Comparison of ENCODE assay signal across 8 cellular contexts in the genomic region with DNA sequence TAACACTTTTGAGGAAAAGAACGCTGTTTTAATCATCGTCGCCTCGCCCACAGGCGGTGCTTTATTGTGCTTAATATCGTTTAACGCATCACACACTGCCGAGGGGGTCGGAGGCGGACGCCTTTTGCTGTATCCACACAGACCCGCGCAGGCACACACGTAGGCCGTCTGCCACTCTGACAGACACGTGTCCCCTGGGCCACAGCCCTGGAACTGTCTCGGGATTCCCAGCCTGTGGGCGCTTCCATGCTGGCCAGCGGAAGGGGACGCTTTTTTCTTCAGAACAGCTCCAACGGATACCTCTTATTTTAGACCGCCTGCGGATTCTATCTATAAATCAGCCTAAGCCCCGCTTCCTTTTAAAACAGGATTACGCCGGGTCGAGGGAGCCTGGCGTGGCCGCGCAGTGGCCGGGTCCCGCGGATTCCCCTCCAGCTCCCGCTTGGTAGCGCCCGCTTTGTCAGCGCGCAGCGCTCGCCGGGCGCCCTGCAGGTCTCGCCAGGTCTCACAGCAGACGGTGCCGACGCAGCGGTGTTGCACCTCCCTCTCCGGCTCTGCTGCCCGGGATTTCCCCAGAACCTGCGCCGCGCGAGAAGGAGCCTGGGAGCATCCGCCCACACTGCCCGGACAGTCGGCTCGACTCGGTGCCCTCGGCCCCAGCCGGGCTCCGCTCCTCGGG. TPM values are rescaled to one million over a fixed set of nuclear protein-coding genes. Genes with fewer than 3 reads are reported as not detected.
DNase-seq lines count a peak whose midpoint lies in the region; ATAC-seq, FAIRE-seq and TF ChIP-seq lines count a peak whose summit lies in the region.

TSS of gene NOCT (plus strand) at position 513 of the 679 bp plus-strand sequence. CDS start 201 bp downstream, outside the sequence.

- no peaks in the 10 kb centered on the region for H3K9me3 ChIP-seq in HUES48 (ENCODE audit: control insufficient read depth, insufficient read depth, low read length)
- H3K9me3 ChIP-seq in NT2/D1 (ENCODE audit: insufficient read depth, low read length): no peaks in the 10 kb centered on the region
- no peaks in the 10 kb centered on the region for H3K9me3 ChIP-seq in H1 (ENCODE audit: insufficient read depth in 2 of 2, low read depth in 1 of 2, low read length in 1 of 2)

- H3K4me2 ChIP-seq in H1 (ENCODE audit: insufficient read depth in 1 of 2, low read depth in 2 of 2, low read length in 2 of 2) (peak within 1 kb of the TSS; percentile 75 to 94), mesendoderm (ENCODE audit: low read length) (peak within 1 kb of the TSS; percentile 72)

- H3K23me2 ChIP-seq in H1 (ENCODE audit: low read depth, low read length): peaks cover 4% of the 10 kb centered on the region; the same call in 1 of the 2 replicates

- H3K27me3 ChIP-seq in HUES48 (ENCODE audit: control insufficient read depth, insufficient read depth, low read length) (no peaks in the 10 kb centered on the region), NT2/D1 (ENCODE audit: insufficient read depth, insufficient read length) (no peaks in the 10 kb centered on the region), H1 (replicated peaks in 1 of 4; ENCODE audit: control insufficient read depth in 3 of 4, extremely low read depth in 1 of 4, insufficient read depth in 3 of 4, low read length in 3 of 4) (no peaks in the 10 kb centered on the region), mesendoderm (ENCODE audit: insufficient read depth, low read length, poor library complexity) (no peaks in the 10 kb centered on the region)

- H3K4me3 ChIP-seq in HUES48 (ENCODE audit: low read depth, low read length) (peak within 1 kb of the TSS; percentile 88), NT2/D1 (ENCODE audit: insufficient read length, low read depth) (peak within 1 kb of the TSS; percentile 86), H1 (ENCODE audit: extremely low read depth in 1 of 4, insufficient read depth in 2 of 4, low read depth in 3 of 4, low read length in 4 of 4) (peak within 1 kb of the TSS; percentile 90 to 98 (median 92)), mesendoderm (ENCODE audit: low read length) (peak within 1 kb of the TSS; percentile 77)

- H3K4ac ChIP-seq in H1 (replicated peaks; ENCODE audit: insufficient read length, low read depth, low read length) (peak within 1 kb of the TSS; percentile 73), mesendoderm (ENCODE audit: low read depth, low read length) (peak within 1 kb of the TSS; percentile 93)

- H3K79me1 ChIP-seq in H1 (ENCODE audit: low read depth, low read length) (peaks cover 3% of the 10 kb centered on the region; the same call in 1 of the 2 replicates), mesendoderm (ENCODE audit: low read length) (peaks cover 3% of the 10 kb centered on the region)

- H3K36me3 ChIP-seq in HUES48 (ENCODE audit: control insufficient read depth, insufficient read depth, low read length) (peaks cover 5% of the 10 kb centered on the region; the same call in 1 of the 2 replicates), NT2/D1 (ENCODE audit: insufficient read depth, insufficient read length, low read length) (peaks cover 19% of the 10 kb centered on the region), H1 (ENCODE audit: control insufficient read depth in 2 of 4, insufficient read depth in 4 of 4, low read length in 3 of 4) (no peaks in the 10 kb centered on the region; a peak in 1 of 8 replicates), mesendoderm (ENCODE audit: control insufficient read depth, insufficient read depth, low read length) (peaks cover 2% of the 10 kb centered on the region)

- H3K56ac ChIP-seq in H1 (replicated peaks; ENCODE audit: insufficient read length, low read depth, low read length) (peak within 1 kb of the TSS; percentile 64), mesendoderm (ENCODE audit: low read length) (peak within 1 kb of the TSS; percentile 86)

- 2% methylated on average over 50 of the region's 62 CpGs; no CpG with 5 or more reads in 1 of the 2 experiments for WGBS in H1 (ENCODE audit: extremely low coverage in 1 of 2, insufficient coverage in 1 of 2, insufficient read length in 1 of 2, insufficient replicate concordance in 2 of 2, low coverage in 1 of 2, low lambda C conversion rate in 2 of 2, missing lambda C conversion rate in 1 of 2), 2 experiments
- WGBS in mesendoderm (ENCODE audit: extremely low coverage, insufficient coverage, low lambda C conversion rate): no CpG with 5 or more reads among the region's 62 CpGs

- H3K27ac Mint-ChIP-seq in activated CD8-positive, alpha-beta memory T cell treated with anti-CD3 and anti-CD28 coated beads, Interleukin-2, amount 10 ng/mL, durations not matched to agents 7 days and 5 days: peak within 1 kb of the TSS; percentile 94

- H3K18ac ChIP-seq in H1 (ENCODE audit: extremely low read depth, low read length) (peak within 1 kb of the TSS; percentile 67), mesendoderm (ENCODE audit: low read length) (peak within 1 kb of the TSS; percentile 99)

- H3K4me1 ChIP-seq in HUES48 (ENCODE audit: control insufficient read depth, insufficient read depth, low read length) (peaks cover 44% of the 10 kb centered on the region), NT2/D1 (ENCODE audit: insufficient read depth, insufficient read length) (peaks cover 2% of the 10 kb centered on the region), H1 (replicated peaks in 1 of 4; ENCODE audit: control insufficient read depth in 3 of 4, insufficient read depth in 4 of 4, low read length in 3 of 4) (peaks cover 17 to 22% (median 21%) of the 10 kb centered on the region in 4 experiments), mesendoderm (ENCODE audit: control insufficient read depth, low read depth, low read length) (peaks cover 20% of the 10 kb centered on the region)

- POLR2A ChIA-PET in H1 (lab: Charles Lee; ENCODE audit: partially characterized antibody): interaction anchor here (0.5 to 5.4 kb wide), 18 partner anchors 9 to 879 kb away, joined by 3 to 39 read pairs (median 4); no protein-coding TSS in a partner anchor

- no peak within 1 kb of the TSS for H3K14ac ChIP-seq in H1 (ENCODE audit: insufficient read length)

- peak; percentile 75 to 98 for TF ChIP-seq POLR2A in H1 (IDR thresholded peaks at IDR 0.05; ENCODE audit: control extremely low read depth in 1 of 2, low read depth in 2 of 2, low read length in 2 of 2)

- H3K79me2 ChIP-seq in H1 (ENCODE audit: control insufficient read depth in 1 of 2, insufficient read depth in 2 of 2, low read length in 2 of 2) (peaks cover 4 to 42% of the 10 kb centered on the region in 2 experiments), mesendoderm (ENCODE audit: control insufficient read depth, insufficient read depth, low read length) (peaks cover 38% of the 10 kb centered on the region)

- H2BK15ac ChIP-seq in H1 (ENCODE audit: low read length) (no peak within 1 kb of the TSS), mesendoderm (replicated peaks; ENCODE audit: low read depth) (no peak within 1 kb of the TSS)

- H3K36me3 Mint-ChIP-seq in activated CD8-positive, alpha-beta memory T cell treated with anti-CD3 and anti-CD28 coated beads, Interleukin-2, amount 10 ng/mL, durations not matched to agents 7 days and 5 days: peaks cover 7% of the 10 kb centered on the region

- H3K27ac ChIP-seq in HUES48 (ENCODE audit: low read depth, low read length): peak within 1 kb of the TSS; percentile 94
- peak within 1 kb of the TSS; percentile 89 for H3K27ac ChIP-seq in H1 (ENCODE audit: low read depth, low read length)
- H3K27ac ChIP-seq in mesendoderm (ENCODE audit: low read depth, low read length): peak within 1 kb of the TSS; percentile 89

- CTCF ChIA-PET in activated CD8-positive, alpha-beta memory T cell treated with anti-CD3 and anti-CD28 coated beads, Interleukin-2, amount 10 ng/mL, durations not matched to agents 7 days and 5 days (lab: Charles Lee): interaction anchor here (0.6 to 4.2 kb wide), 5 partner anchors 11 to 541 kb away, joined by 3 to 30 read pairs (median 3); partner anchors contain the start of gene SETD7
- CTCF ChIA-PET in H1 (lab: Charles Lee; ENCODE audit: partially characterized antibody): interaction anchor here (1.1 to 3.4 kb wide), 3 partner anchors 8 to 66 kb away, joined by 3 to 15 read pairs (median 3); no protein-coding TSS in a partner anchor

- peaks cover 2 to 8% of the 10 kb centered on the region in 2 experiments for H4K20me1 ChIP-seq in H1 (replicated peaks in 1 of 2; ENCODE audit: control insufficient read depth in 1 of 2, insufficient read depth in 2 of 2, low read length in 2 of 2)

- H2BK5ac ChIP-seq in H1 (ENCODE audit: low read depth, low read length): peak within 1 kb of the TSS; percentile 83
- peak within 1 kb of the TSS; percentile 38 for H2BK5ac ChIP-seq in mesendoderm (ENCODE audit: low read length)

- DNase-seq in D341Med (ENCODE audit: low spot score): peak; percentile 93
- peak; percentile 60 for DNase-seq in NT2/D1 (ENCODE audit: low read depth, low spot score)
- DNase-seq in activated CD8-positive, alpha-beta memory T cell treated with anti-CD3 and anti-CD28 coated beads, Interleukin-2, amount 10 ng/mL, durations not matched to agents 7 days and 5 days: peak; percentile 94
- DNase-seq in H1 (ENCODE audit: low read depth in 1 of 2, low spot score in 2 of 2): peak; percentile 47 to 91
- DNase-seq in mesendoderm: peak; percentile 97
- DNase-seq in stimulated activated CD8-positive, alpha-beta memory T cell treated with anti-CD3 and anti-CD28 coated beads, Interleukin-12 subunit alpha, Interleukin-12 subunit beta, amount 100 ng/mL, for 4 hours (ENCODE audit: low read depth): peak; percentile 85

- H3K27me3 Mint-ChIP-seq in activated CD8-positive, alpha-beta memory T cell treated with anti-CD3 and anti-CD28 coated beads, Interleukin-2, amount 10 ng/mL, durations not matched to agents 7 days and 5 days: no peaks in the 10 kb centered on the region

- ATAC-seq in GM21423 (IDR thresholded peaks at IDR 0.05; ENCODE audit: unreplicated experiment): peak; percentile 95
- ATAC-seq in activated CD8-positive, alpha-beta memory T cell treated with anti-CD3 and anti-CD28 coated beads, Interleukin-2, amount 10 ng/mL, durations not matched to agents 7 days and 5 days: peak; percentile 96

- peak within 1 kb of the TSS; percentile 82; the same call in 1 of the 2 replicates for H2BK20ac ChIP-seq in H1 (ENCODE audit: low read length)

- TF ChIP-seq RAD21 in H1 (IDR thresholded peaks at IDR 0.05 in 1 of 2, conservative IDR thresholded peaks at IDR 0.05 in 1 of 2; ENCODE audit: low read depth in 2 of 2, low read length in 2 of 2): no peak

- H2AK5ac ChIP-seq in H1 (ENCODE audit: low read depth, low read length): no peak within 1 kb of the TSS
- no peak within 1 kb of the TSS for H2AK5ac ChIP-seq in mesendoderm (ENCODE audit: low read length)

- H2BK12ac ChIP-seq in H1 (ENCODE audit: low read depth, low read length): peak within 1 kb of the TSS; percentile 88

- no peak within 1 kb of the TSS for H3K23ac ChIP-seq in H1 (ENCODE audit: insufficient read length)
- H3K23ac ChIP-seq in mesendoderm (ENCODE audit: low read length): no peak within 1 kb of the TSS

- peak in 1 of 2 experiments; percentile 100; a peak in 2 of 3 replicates for TF ChIP-seq EP300 in H1 (IDR thresholded peaks at IDR 0.05; ENCODE audit: borderline replicate concordance in 1 of 2, low read depth in 2 of 2, low read length in 2 of 2)

- H2BK120ac ChIP-seq in H1 (replicated peaks; ENCODE audit: low read depth, low read length) (peak within 1 kb of the TSS; percentile 92), mesendoderm (ENCODE audit: low read depth, low read length) (peak within 1 kb of the TSS; percentile 92)

- peak within 1 kb of the TSS; percentile 46 for H4K91ac ChIP-seq in H1 (replicated peaks; ENCODE audit: insufficient read length, low read length)

- H4K5ac ChIP-seq in H1 (ENCODE audit: insufficient read length, low read depth, low read length) (peak within 1 kb of the TSS; percentile 90), mesendoderm (ENCODE audit: low read length) (no peak within 1 kb of the TSS)

- H3K9ac ChIP-seq in HUES48 (ENCODE audit: low read depth, low read length) (peak within 1 kb of the TSS; percentile 97), NT2/D1 (ENCODE audit: insufficient read length, low read depth) (peak within 1 kb of the TSS; percentile 90), H1 (replicated peaks in 1 of 4; ENCODE audit: extremely low read depth in 1 of 4, low read depth in 3 of 4, low read length in 3 of 4) (peak within 1 kb of the TSS; percentile 79 to 98 (median 85)), mesendoderm (ENCODE audit: low read length) (peak within 1 kb of the TSS; percentile 81)

- H3K4me1 Mint-ChIP-seq in activated CD8-positive, alpha-beta memory T cell treated with anti-CD3 and anti-CD28 coated beads, Interleukin-2, amount 10 ng/mL, durations not matched to agents 7 days and 5 days: peaks cover 40% of the 10 kb centered on the region

- H3K9me3 Mint-ChIP-seq in activated CD8-positive, alpha-beta memory T cell treated with anti-CD3 and anti-CD28 coated beads, Interleukin-2, amount 10 ng/mL, durations not matched to agents 7 days and 5 days (ENCODE audit: low read depth): no peaks in the 10 kb centered on the region

- no peak for TF ChIP-seq CTCF in H1 (IDR thresholded peaks at IDR 0.05; ENCODE audit: control extremely low read depth in 1 of 3, insufficient read depth in 1 of 3, low read depth in 1 of 3, low read length in 3 of 3)

- H4K8ac ChIP-seq in H1 (ENCODE audit: extremely low read depth, insufficient read depth, low read length) (peak within 1 kb of the TSS; percentile 95), mesendoderm (ENCODE audit: low read depth, low read length) (no peak within 1 kb of the TSS)

- no peak within 1 kb of the TSS for H2AFZ ChIP-seq in H1 (ENCODE audit: low read length)

- peak within 1 kb of the TSS; percentile 84 for H3K4me3 Mint-ChIP-seq in activated CD8-positive, alpha-beta memory T cell treated with anti-CD3 and anti-CD28 coated beads, Interleukin-2, amount 10 ng/mL, durations not matched to agents 7 days and 5 days

- no peak for FAIRE-seq in H1 (lab: Jason Lieb, UNC)

RNA-seq across cellular contexts. Expression of gene NOCT, which starts in this region (rescaled TPM):
- total RNA-seq in activated CD8-positive, alpha-beta memory T cell treated with anti-CD3 and anti-CD28 coated beads, Interleukin-2, amount 10 ng/mL, durations not matched to agents 7 days and 5 days: 10 to 100 TPM in 1 of 2 experiments, 1 to 10 TPM in 1; 8.8 to 12.4 TPM
- 44.3 and 45.5 TPM in 2 replicates for total RNA-seq in H1 (2021; fragmentation: NEBNext Ultra II Directional; extraction: Animal tissue kit (Norgen Biotek cat#: 25700))
- 10.4 and 11.4 TPM in 2 replicates for polyA plus RNA-seq in H1 (2011; rRNA removed)
- 7.9 TPM for polyA plus RNA-seq in H1 (2011; cell fraction: cytosol; rRNA removed)
- 13.5 TPM for polyA plus RNA-seq in H1 (2011; cell fraction: nucleus; rRNA removed)
- polyA plus RNA-seq in H1 (2012, experiment 1 of 2): 21.8 to 28.6 TPM (median 24.9 TPM) in 4 replicates
- polyA plus RNA-seq in H1 (2012, experiment 2 of 2): 19.7 TPM
- polyA plus RNA-seq in H1 (2013, experiment 1 of 2): 26.3 TPM
- polyA plus RNA-seq in H1 (2013, experiment 2 of 2): 27.4 TPM
- polyA minus RNA-seq in H1 (2011; rRNA and poly(A)+ RNA removed): 46.6 and 57.1 TPM in 2 replicates
- polyA minus RNA-seq in H1 (2011; cell fraction: cytosol; rRNA and poly(A)+ RNA removed): 32.1 TPM
- polyA minus RNA-seq in H1 (2011; cell fraction: nucleus; rRNA and poly(A)+ RNA removed): 32.6 TPM
- 56.3 TPM for polyA plus RNA-seq in mesendoderm (2013, experiment 1 of 2)
- 58.8 TPM for polyA plus RNA-seq in mesendoderm (2013, experiment 2 of 2)

Comparison
In these comparisons a context has a peak if more than half of its experiments do, and no peak if none do; other contexts are left out.
1. Peak in every context shown above with its lines: DNase-seq, ATAC-seq, H3K4me3 ChIP-seq and H3K27ac ChIP-seq.